Comparison of ENCODE assay signal across 10 cellular contexts in the genomic region with DNA sequence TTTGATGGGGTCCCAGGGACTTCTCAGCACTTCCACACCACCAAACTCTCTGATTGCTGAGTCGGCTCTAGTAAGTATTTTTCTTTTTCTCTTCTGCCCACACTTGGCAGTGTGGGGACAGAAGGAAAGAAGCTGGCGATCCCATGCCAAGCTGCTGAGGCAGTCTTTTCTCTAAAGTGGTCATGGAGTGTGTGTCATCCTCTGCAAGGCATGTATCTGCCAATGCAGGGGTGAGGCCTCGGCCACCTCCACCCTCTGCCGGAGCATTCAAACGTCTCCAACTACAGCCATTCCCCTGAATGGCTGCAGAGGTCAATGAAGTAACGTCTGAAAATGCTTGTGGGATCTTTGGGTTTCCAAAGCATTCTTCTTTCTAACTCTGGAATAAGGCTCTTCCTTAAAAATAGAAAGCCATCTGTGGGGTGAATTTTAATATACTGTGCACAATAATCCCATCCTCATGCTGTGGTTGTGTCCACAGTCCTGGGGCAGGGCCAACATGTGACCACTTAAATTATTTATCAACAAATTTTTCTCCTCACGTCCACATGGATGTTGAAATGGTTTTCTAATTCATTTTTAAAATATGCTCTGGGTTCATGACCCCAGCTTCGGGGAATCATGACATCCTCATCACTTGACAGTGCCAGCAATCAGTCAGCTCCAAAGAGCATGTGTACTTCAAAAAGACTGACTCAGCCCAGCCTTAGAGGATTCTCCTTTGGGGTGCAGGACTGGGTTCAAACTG.
DNase-seq lines count a peak whose midpoint lies in the region; TF ChIP-seq lines count a peak whose summit lies in the region.
"Had no signal": no experiment of that assay in that cellular context is flagged by ENCODE, and none has a peak within 500 bp of the region (broad histone marks: within the 10 kb centered on the region; RNA-seq: fewer than 3 reads in every experiment).

No MANE protein-coding gene starts in this region.

- H3K4me1 ChIP-seq in breast epithelium (no peaks in the 10 kb centered on the region), ascending aorta (no peaks in the 10 kb centered on the region)

- DNase-seq in MCF 10A (ENCODE audit: unreplicated experiment) (peak; percentile 79), breast epithelium (ENCODE audit: low spot score in 2 of 2) (no peak), cardiac fibroblast (ENCODE audit: low read depth in 2 of 2) (peak; percentile 85 to 92), kidney tubule cell (ENCODE audit: low spot score) (peak; percentile 84), ascending aorta (ENCODE audit: low spot score in 2 of 2) (no peak), NCI-H2227 treated with DMSO at 0.1 percent for 48 hours (lab: John Stamatoyannopoulos, UW) (no peak), DMS153 (lab: John Stamatoyannopoulos, UW) (no peak), cortex of kidney (lab: John Stamatoyannopoulos, UW) (no peak)
- DNase-seq: C1 segment of cervical spinal cord; stimulated activated CD4-positive, alpha-beta T cell treated with anti-CD3 and anti-CD28 coated beads, Interleukin-2, amount 100 ng/mL, for 48 hours had no signal

- no TSS peak for BruUV-seq in MCF 10A (replicated peaks; lab: Mats Ljungman, UMichigan)

- TF ChIP-seq POLR2A in breast epithelium (IDR thresholded peaks at IDR 0.05), result no peak

- H3K36me3 Mint-ChIP-seq in MCF 10A (ENCODE audit: insufficient read depth, unreplicated experiment), result no peaks in the 10 kb centered on the region

- H3K4me1 Mint-ChIP-seq in MCF 10A (ENCODE audit: insufficient read depth, unreplicated experiment), result peaks cover 44% of the 10 kb centered on the region

- H3K27ac Mint-ChIP-seq in MCF 10A (ENCODE audit: low read depth, unreplicated experiment), result peak overlapping the region; percentile 20

- no peaks in the 10 kb centered on the region for H3K27me3 Mint-ChIP-seq in MCF 10A (ENCODE audit: insufficient read depth, unreplicated experiment)

- H3K27ac ChIP-seq in breast epithelium (peak overlapping the region in 1 of 2 donors; percentile 55), ascending aorta (no peak overlapping the region)

- H3K4me3 ChIP-seq in breast epithelium (no peak overlapping the region), cardiac fibroblast (replicated peaks in 1 of 2; ENCODE audit: low read depth in 2 of 2, low read length in 2 of 2) (no peak overlapping the region), ascending aorta (no peak overlapping the region)

- CTCF ChIA-PET in MCF 10A (lab: Yijun Ruan, JAX), result interaction anchor here (0.8 to 2.4 kb wide), 2 partner anchors 13 to 26 kb away, joined by 3 to 9 read pairs; no protein-coding TSS in a partner anchor

- no peak overlapping the region for H3K4me3 Mint-ChIP-seq in MCF 10A (ENCODE audit: unreplicated experiment)

- POLR2A ChIA-PET in MCF 10A (lab: Yijun Ruan, JAX), result interaction anchor here (0.6 to 1.7 kb wide), 6 partner anchors 35 to 832 kb away, joined by 3 to 7 read pairs (median 3); no protein-coding TSS in a partner anchor

- intact Hi-C loops in MCF 10A (cut with micrococcal nuclease) (loop anchor here (2.0 kb wide), 1 partner anchor 27 kb away; no protein-coding TSS in a partner anchor), breast epithelium (cut with DNase I; ENCODE audit: low total_unique reads) (no loop called here), ascending aorta (cut with DNase I) (no loop called here)

- H3K9me3 ChIP-seq in breast epithelium, result no peaks in the 10 kb centered on the region
- H3K9me3 ChIP-seq in ascending aorta, result no peaks in the 10 kb centered on the region

- H3K27me3 ChIP-seq in breast epithelium (no peaks in the 10 kb centered on the region), ascending aorta (no peaks in the 10 kb centered on the region)

- no peaks in the 10 kb centered on the region for H3K36me3 ChIP-seq in breast epithelium
- no peaks in the 10 kb centered on the region for H3K36me3 ChIP-seq in ascending aorta

- TF ChIP-seq CTCF in MCF 10A (IDR thresholded peaks at IDR 0.05; ENCODE audit: unreplicated experiment) (no peak), breast epithelium (IDR thresholded peaks at IDR 0.05) (no peak), cardiac fibroblast (IDR thresholded peaks at IDR 0.05; ENCODE audit: low read depth, low read length) (no peak), ascending aorta (IDR thresholded peaks at IDR 0.05) (no peak)

- H3K9me3 Mint-ChIP-seq in MCF 10A (ENCODE audit: unreplicated experiment), result no peaks in the 10 kb centered on the region

Comparison
In these comparisons a context has a peak if more than half of its experiments do, and no peak if none do; other contexts are left out.
1. DNase-seq: peak in MCF 10A (single experiment), cardiac fibroblast (2 of 2) and kidney tubule cell (single experiment); none in breast epithelium (0 of 2), ascending aorta (0 of 2), NCI-H2227 treated with DMSO at 0.1 percent for 48 hours (single experiment), DMS153 (single experiment) and cortex of kidney (single experiment).